14 cellular contexts compared by ENCODE assay signal in genomic region chr11:35969089-35970046, GRCh38. TPM values are rescaled to one million over a fixed set of nuclear protein-coding genes. Genes with fewer than 3 reads are reported as not detected.
DNase-seq lines count a peak whose midpoint lies in the region; ATAC-seq and TF ChIP-seq lines count a peak whose summit lies in the region.
"Had no signal": no experiment of that assay in that cellular context is flagged by ENCODE, and none has a peak within 500 bp of the region (broad histone marks: within the 10 kb centered on the region; RNA-seq: fewer than 3 reads in every experiment).

No MANE protein-coding gene starts in this region.

- H3K4me3 ChIP-seq in astrocyte of the spinal cord (ENCODE audit: low read depth, low read length) (no peak overlapping the region), mucosa of descending colon (no peak overlapping the region)
- no peak overlapping the region for H3K4me3 ChIP-seq in CD8-positive, alpha-beta memory T cell (ENCODE audit: low read length)

- POLR2A ChIA-PET in CD8-positive, alpha-beta memory T cell (lab: Charles Lee), result no interaction called here

- CTCF ChIA-PET in CD8-positive, alpha-beta memory T cell (lab: Charles Lee), result no interaction called here

- H3K27me3 ChIP-seq in CD8-positive, alpha-beta memory T cell (ENCODE audit: insufficient read depth, low read length, poor library complexity, severe bottlenecking), result no peaks in the 10 kb centered on the region

- H3K9me3 Mint-ChIP-seq in CD8-positive, alpha-beta memory T cell, result peaks cover 0 to 2% (median 0%) of the 10 kb centered on the region in 5 donors
- H3K9me3 Mint-ChIP-seq: activated CD4-positive, alpha-beta memory T cell treated with anti-CD3 and anti-CD28 coated beads for 36 hours; activated T-helper 17 cell treated with anti-CD3 and anti-CD28 coated beads, Interleukin-2, amount 50 U/mL, for 72 hours had no signal

- TF ChIP-seq CTCF in astrocyte of the spinal cord (IDR thresholded peaks at IDR 0.05; ENCODE audit: low read depth, low read length) (no peak), mucosa of descending colon (IDR thresholded peaks at IDR 0.05) (no peak)

- no peak overlapping the region for H3K27ac ChIP-seq in CD8-positive, alpha-beta memory T cell (ENCODE audit: low read depth, low read length)

- no peaks in the 10 kb centered on the region for H3K4me1 Mint-ChIP-seq in CD8-positive, alpha-beta memory T cell

- intact Hi-C loops in mucosa of descending colon (cut with DNase I, micrococcal nuclease), result no loop called here

- H3K9me3 ChIP-seq in mucosa of descending colon, result no peaks in the 10 kb centered on the region
- H3K9me3 ChIP-seq in CD8-positive, alpha-beta memory T cell (ENCODE audit: low read length), result no peaks in the 10 kb centered on the region

- ATAC-seq in HG03342 (IDR thresholded peaks at IDR 0.05; ENCODE audit: unreplicated experiment) (peak; percentile 49), mucosa of descending colon (peak; percentile 38)
- no peak for ATAC-seq in activated CD4-positive, CD25-positive, alpha-beta regulatory T cell treated with anti-CD3 and anti-CD28 coated beads, Interleukin-2, amount 50 U/mL, for 24 hours
- ATAC-seq: activated T-helper 17 cell treated with anti-CD3 and anti-CD28 coated beads, Interleukin-2, amount 50 U/mL, for 72 hours had no signal

- peaks cover 12% of the 10 kb centered on the region for H3K4me1 ChIP-seq in mucosa of descending colon (ENCODE audit: low read depth)
- no peaks in the 10 kb centered on the region for H3K4me1 ChIP-seq in CD8-positive, alpha-beta memory T cell (ENCODE audit: insufficient read depth, low read length)

- no peaks in the 10 kb centered on the region for H3K36me3 ChIP-seq in mucosa of descending colon (ENCODE audit: low read depth)
- no peaks in the 10 kb centered on the region for H3K36me3 ChIP-seq in CD8-positive, alpha-beta memory T cell (ENCODE audit: insufficient read depth, low read length)

- peaks cover 2 to 3% of the 10 kb centered on the region in 2 donors for H3K27me3 Mint-ChIP-seq in CD8-positive, alpha-beta memory T cell
- H3K27me3 Mint-ChIP-seq: activated T-helper 17 cell treated with anti-CD3 and anti-CD28 coated beads, Interleukin-2, amount 50 U/mL, for 72 hours had no signal

- DNase-seq in D341Med (ENCODE audit: low spot score), result peak; percentile 48
- peak; percentile 43 for DNase-seq in astrocyte of the spinal cord (ENCODE audit: low read depth, low spot score)
- peak in 2 of 3 donors; percentile 13 to 29 for DNase-seq in mucosa of descending colon
- no peak for DNase-seq in NCI-H774 (lab: John Stamatoyannopoulos, UW)
- DNase-seq in CD8-positive, alpha-beta memory T cell, result no peak
- DNase-seq in stimulated activated naive CD4-positive, alpha-beta T cell (lab: John Stamatoyannopoulos, UW), result no peak
- DNase-seq: activated CD4-positive, alpha-beta memory T cell treated with anti-CD3 and anti-CD28 coated beads for 36 hours; GDM1; NCI-H526; Right ventricle myocardium superior; T-helper 9 cell had no signal

- H3K36me3 Mint-ChIP-seq in CD8-positive, alpha-beta memory T cell, result no peaks in the 10 kb centered on the region
- H3K36me3 Mint-ChIP-seq: activated CD4-positive, alpha-beta memory T cell treated with anti-CD3 and anti-CD28 coated beads for 36 hours had no signal

- no peak overlapping the region for H3K27ac Mint-ChIP-seq in CD8-positive, alpha-beta memory T cell
- H3K27ac Mint-ChIP-seq: activated CD4-positive, alpha-beta memory T cell treated with anti-CD3 and anti-CD28 coated beads for 36 hours; activated T-helper 17 cell treated with anti-CD3 and anti-CD28 coated beads, Interleukin-2, amount 50 U/mL, for 72 hours had no signal

- in situ Hi-C loops in astrocyte of the spinal cord (cut with HindIII; ENCODE audit: low sequenced_read_pairs), result no loop called here

- no peak overlapping the region for H3K4me3 Mint-ChIP-seq in CD8-positive, alpha-beta memory T cell
- H3K4me3 Mint-ChIP-seq: activated CD4-positive, alpha-beta memory T cell treated with anti-CD3 and anti-CD28 coated beads for 36 hours; activated T-helper 17 cell treated with anti-CD3 and anti-CD28 coated beads, Interleukin-2, amount 50 U/mL, for 72 hours had no signal

RNA-seq across cellular contexts. Expression of gene LDLRAD3, which starts 25.5 kb away (rescaled TPM):
- total RNA-seq in mucosa of descending colon, result 1 to 10 TPM; 1.0 to 8.1 (median 2.0) TPM
- under 1 TPM; 0.09 to 0.44 TPM for total RNA-seq in CD8-positive, alpha-beta memory T cell
- polyA plus RNA-seq in CD8-positive, alpha-beta memory T cell, result not detected

Comparison
In these comparisons a context has a peak if more than half of its experiments do, and no peak if none do; other contexts are left out.
1. DNase-seq: peak in D341Med (single experiment), astrocyte of the spinal cord (single experiment) and mucosa of descending colon (2 of 3); none in NCI-H774 (single experiment), CD8-positive, alpha-beta memory T cell (0 of 5) and stimulated activated naive CD4-positive, alpha-beta T cell (0 of 6).
2. ATAC-seq: peak in HG03342 (single experiment) and mucosa of descending colon (single experiment); none in activated CD4-positive, CD25-positive, alpha-beta regulatory T cell treated with anti-CD3 and anti-CD28 coated beads, Interleukin-2, amount 50 U/mL, for 24 hours (0 of 2).